8 cellular contexts compared by ENCODE assay signal in the genomic region with DNA sequence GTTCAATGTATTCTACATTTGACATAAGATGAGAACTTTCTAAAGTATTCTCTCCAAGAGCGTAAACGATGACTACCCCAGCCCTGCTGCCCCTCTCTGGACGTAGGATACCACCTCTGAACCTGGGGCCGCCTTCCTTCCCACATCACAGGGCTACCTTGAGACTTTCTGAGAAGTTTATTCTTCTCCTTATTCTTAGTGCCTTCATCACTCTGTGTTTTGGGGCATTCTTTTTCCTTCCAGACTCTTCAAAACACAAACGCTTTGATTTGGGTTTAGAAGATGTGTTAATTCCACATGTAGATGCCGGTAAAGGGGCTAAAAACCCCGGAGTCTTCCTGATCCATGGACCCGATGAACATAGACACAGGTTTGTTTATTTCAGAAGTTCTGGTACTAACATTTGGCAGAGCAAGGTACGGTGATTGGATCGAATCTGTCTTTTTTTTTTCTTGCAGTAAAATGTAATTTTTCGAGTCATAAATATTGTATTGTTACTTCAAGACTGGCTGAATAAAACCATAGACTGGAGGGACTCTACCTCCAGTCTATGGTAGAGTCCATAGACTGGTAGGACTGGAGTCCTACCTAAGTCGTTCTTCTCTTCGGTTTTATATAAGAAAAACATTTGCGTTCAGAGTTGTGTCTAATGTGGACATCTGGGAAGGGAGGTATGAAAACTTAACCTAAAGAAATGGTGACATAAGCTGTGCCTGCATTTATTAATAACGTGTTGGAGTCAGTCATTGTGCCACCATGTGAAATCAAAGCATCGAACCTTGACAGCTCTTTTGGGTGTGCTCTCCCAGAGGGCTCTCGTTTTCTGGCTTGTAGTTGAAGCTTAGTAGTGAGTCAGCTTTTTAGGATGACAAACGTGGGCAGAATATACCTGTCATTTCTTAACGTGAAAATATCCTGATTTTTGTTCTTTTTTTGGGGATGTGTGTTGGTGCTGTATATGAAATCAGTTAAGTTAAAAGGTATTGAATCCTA. TPM values are rescaled to one million over a fixed set of nuclear protein-coding genes. Genes with fewer than 3 reads are reported as not detected.
DNase-seq lines count a peak whose midpoint lies in the region; ATAC-seq and TF ChIP-seq lines count a peak whose summit lies in the region.

No MANE protein-coding gene starts in this region.

- H3K79me2 ChIP-seq in OCI-LY1 (ENCODE audit: insufficient read depth, low read length) = peaks cover 57% of the 10 kb centered on the region

- peaks cover 85% of the 10 kb centered on the region for H3K4me1 Mint-ChIP-seq in CD4-positive, alpha-beta T cell (ENCODE audit: low read depth)
- H3K4me1 Mint-ChIP-seq in chondrocyte (ENCODE audit: low read depth) (peaks cover 61% of the 10 kb centered on the region), mesothelial cell of epicardium (peaks cover 64% of the 10 kb centered on the region)

- peak overlapping the region; percentile 89 for H3K4me3 ChIP-seq in OCI-LY1 (ENCODE audit: low read depth, low read length, poor library complexity, severe bottlenecking)

- H3K27ac Mint-ChIP-seq in CD4-positive, alpha-beta T cell = peak overlapping the region; percentile 85
- H3K27ac Mint-ChIP-seq in chondrocyte (ENCODE audit: unreplicated experiment) = peak overlapping the region; percentile 90
- H3K27ac Mint-ChIP-seq in mesothelial cell of epicardium = peak overlapping the region; percentile 91

- no peak for ATAC-seq in CD4-positive, alpha-beta T cell (ENCODE audit: poor library complexity)
- ATAC-seq in GM18868 (IDR thresholded peaks at IDR 0.05; ENCODE audit: unreplicated experiment) = peak; percentile 32
- no peak for ATAC-seq in HG02938 (IDR thresholded peaks at IDR 0.05; ENCODE audit: unreplicated experiment)

- H3K9me3 Mint-ChIP-seq in CD4-positive, alpha-beta T cell = no peaks in the 10 kb centered on the region
- no peaks in the 10 kb centered on the region for H3K9me3 Mint-ChIP-seq in chondrocyte (ENCODE audit: low read depth)
- peaks cover 5% of the 10 kb centered on the region for H3K9me3 Mint-ChIP-seq in mesothelial cell of epicardium

- H3K36me3 Mint-ChIP-seq in CD4-positive, alpha-beta T cell (ENCODE audit: low read depth) = peaks cover 26% of the 10 kb centered on the region
- no peaks in the 10 kb centered on the region for H3K36me3 Mint-ChIP-seq in chondrocyte (ENCODE audit: low read depth)
- H3K36me3 Mint-ChIP-seq in mesothelial cell of epicardium = peaks cover 3% of the 10 kb centered on the region

- DNase-seq in CD4-positive, alpha-beta T cell = no peak
- no peak for DNase-seq in chondrocyte (ENCODE audit: low spot score)
- no peak for DNase-seq in mesothelial cell of epicardium (ENCODE audit: low spot score in 2 of 2, unreplicated experiment in 2 of 2)
- no peak for DNase-seq in NCI-H510A (lab: John Stamatoyannopoulos, UW)
- DNase-seq in NCI-H226 = no peak

- H3K27me3 ChIP-seq in CD4-positive, alpha-beta T cell (ENCODE audit: control insufficient read depth, insufficient read depth, low read length) = no peaks in the 10 kb centered on the region
- no peaks in the 10 kb centered on the region for H3K27me3 ChIP-seq in OCI-LY1 (ENCODE audit: insufficient read depth, low read length)

- TF ChIP-seq CTCF in CD4-positive, alpha-beta T cell (IDR thresholded peaks at IDR 0.05) = no peak
- TF ChIP-seq CTCF in OCI-LY1 (IDR thresholded peaks at IDR 0.05; ENCODE audit: low read length) (no peak), chondrocyte (IDR thresholded peaks at IDR 0.05) (no peak), mesothelial cell of epicardium (IDR thresholded peaks at IDR 0.05; ENCODE audit: unreplicated experiment) (no peak)

- H3K9me3 ChIP-seq in CD4-positive, alpha-beta T cell (ENCODE audit: control insufficient read depth, low read length) = no peaks in the 10 kb centered on the region
- no peaks in the 10 kb centered on the region for H3K9me3 ChIP-seq in OCI-LY1 (ENCODE audit: low read length)

- peak overlapping the region; percentile 96 for H3K4me3 Mint-ChIP-seq in CD4-positive, alpha-beta T cell
- H3K4me3 Mint-ChIP-seq in chondrocyte (ENCODE audit: unreplicated experiment) = peak overlapping the region; percentile 90
- peak overlapping the region; percentile 92 for H3K4me3 Mint-ChIP-seq in mesothelial cell of epicardium

- intact Hi-C loops in CD4-positive, alpha-beta T cell (cut with DNase I, micrococcal nuclease) = loop anchor here in 1 of 2 experiments (5.0 to 10.0 kb wide), 5 partner anchors 44 to 794 kb away; partner anchors contain the start of genes CD58 and TENT5C

- CTCF ChIA-PET in CD4-positive, alpha-beta T cell (lab: Charles Lee) = no interaction called here

- H3K4me2 ChIP-seq in OCI-LY1 (ENCODE audit: low read length) = peak overlapping the region; percentile 71

- H3K27ac ChIP-seq in CD4-positive, alpha-beta T cell (ENCODE audit: low read depth, low read length) = no peak overlapping the region
- peak overlapping the region; percentile 57 for H3K27ac ChIP-seq in OCI-LY1 (ENCODE audit: low read depth, low read length, poor library complexity, severe bottlenecking)

- H3K27me3 Mint-ChIP-seq in CD4-positive, alpha-beta T cell = no peaks in the 10 kb centered on the region
- no peaks in the 10 kb centered on the region for H3K27me3 Mint-ChIP-seq in chondrocyte (ENCODE audit: low read depth)
- no peaks in the 10 kb centered on the region for H3K27me3 Mint-ChIP-seq in mesothelial cell of epicardium (ENCODE audit: low read depth)

- H3K9ac ChIP-seq in OCI-LY1 (ENCODE audit: low read length) = peak overlapping the region; percentile 75

- H3K9me2 ChIP-seq in OCI-LY1 (ENCODE audit: low read depth, low read length) = no peaks in the 10 kb centered on the region

- peaks cover 35% of the 10 kb centered on the region for H3K4me1 ChIP-seq in OCI-LY1 (ENCODE audit: insufficient read depth, low read length, severe bottlenecking)

- POLR2A ChIA-PET in CD4-positive, alpha-beta T cell (lab: Charles Lee) = interaction anchor here (0.6 to 1.9 kb wide), 8 partner anchors 22 to 598 kb away, joined by 3 to 22 read pairs (median 4); partner anchors contain the start of genes GDAP2, TENT5C and WDR3

- H3K36me3 ChIP-seq in OCI-LY1 (ENCODE audit: insufficient read depth, low read length) = no peaks in the 10 kb centered on the region

- no peak overlapping the region for H2AFZ ChIP-seq in OCI-LY1 (ENCODE audit: low read length)

- no peaks in the 10 kb centered on the region for H4K20me1 ChIP-seq in OCI-LY1 (ENCODE audit: insufficient read depth, low read length)

- H3F3A ChIP-seq in OCI-LY1 (ENCODE audit: insufficient read depth, low read length) = no peaks in the 10 kb centered on the region

RNA-seq across cellular contexts. Expression of gene MAN1A2, which starts 1.2 kb away (rescaled TPM):
- total RNA-seq in CD4-positive, alpha-beta T cell = 10 to 100 TPM; 45.6 to 49.7 TPM
- 42.7 to 68.3 TPM (median 45.1 TPM) in 3 replicates for total RNA-seq in chondrocyte
- 53.1 to 56.5 TPM (median 55.1 TPM) in 3 replicates for total RNA-seq in mesothelial cell of epicardium
